Comparison of ENCODE assay signal across 14 cellular contexts in genomic region chr12:30837595-30837994, GRCh38.
"Had no signal": no experiment of that assay in that cellular context is flagged by ENCODE, and none has a peak within 500 bp of the region (broad histone marks: within the 10 kb centered on the region; RNA-seq: fewer than 3 reads in every experiment).

No MANE protein-coding gene starts in this region.

- ATAC-seq: activated CD4-positive, alpha-beta T cell treated with anti-CD3 and anti-CD28 coated beads for 36 hours had no signal

- H3K4me1 ChIP-seq: tibial nerve, uterus had no signal

- H3K36me3 ChIP-seq: cardiac muscle cell, tibial nerve, uterus had no signal

- H3K27me3 ChIP-seq: cardiac muscle cell, uterus had no signal

- H3K9me3 ChIP-seq: uterus had no signal

- H3K4me3 ChIP-seq: cardiac muscle cell, dorsolateral prefrontal cortex, lung, skin epidermis, tibial nerve, uterus had no signal

- H3K27ac ChIP-seq: cardiac muscle cell, dorsolateral prefrontal cortex, skin epidermis, tibial nerve, uterus had no signal

- DNase-seq: activated CD4-positive, alpha-beta memory T cell treated with anti-CD3 and anti-CD28 coated beads for 36 hours; activated CD4-positive, alpha-beta T cell treated with anti-CD3 and anti-CD28 coated beads for 36 hours; activated naive CD4-positive, alpha-beta T cell treated with anti-CD3 and anti-CD28 coated beads, Interleukin-2, amount 50 U/mL, for 16 hours; activated T-cell treated with anti-CD3 and anti-CD28 coated beads, Interleukin-2, amount 50 U/mL, for 24 hours; dorsolateral prefrontal cortex; retina; stimulated activated CD4-positive, alpha-beta T cell treated with anti-CD3 and anti-CD28 coated beads, Interleukin-4, amount 100 ng/mL, for 24 hours; stimulated activated naive CD4-positive, alpha-beta T cell treated with Interleukin-2 at 50 U/mL for 16 hours; substantia nigra; uterus had no signal
